In the genomic region with DNA sequence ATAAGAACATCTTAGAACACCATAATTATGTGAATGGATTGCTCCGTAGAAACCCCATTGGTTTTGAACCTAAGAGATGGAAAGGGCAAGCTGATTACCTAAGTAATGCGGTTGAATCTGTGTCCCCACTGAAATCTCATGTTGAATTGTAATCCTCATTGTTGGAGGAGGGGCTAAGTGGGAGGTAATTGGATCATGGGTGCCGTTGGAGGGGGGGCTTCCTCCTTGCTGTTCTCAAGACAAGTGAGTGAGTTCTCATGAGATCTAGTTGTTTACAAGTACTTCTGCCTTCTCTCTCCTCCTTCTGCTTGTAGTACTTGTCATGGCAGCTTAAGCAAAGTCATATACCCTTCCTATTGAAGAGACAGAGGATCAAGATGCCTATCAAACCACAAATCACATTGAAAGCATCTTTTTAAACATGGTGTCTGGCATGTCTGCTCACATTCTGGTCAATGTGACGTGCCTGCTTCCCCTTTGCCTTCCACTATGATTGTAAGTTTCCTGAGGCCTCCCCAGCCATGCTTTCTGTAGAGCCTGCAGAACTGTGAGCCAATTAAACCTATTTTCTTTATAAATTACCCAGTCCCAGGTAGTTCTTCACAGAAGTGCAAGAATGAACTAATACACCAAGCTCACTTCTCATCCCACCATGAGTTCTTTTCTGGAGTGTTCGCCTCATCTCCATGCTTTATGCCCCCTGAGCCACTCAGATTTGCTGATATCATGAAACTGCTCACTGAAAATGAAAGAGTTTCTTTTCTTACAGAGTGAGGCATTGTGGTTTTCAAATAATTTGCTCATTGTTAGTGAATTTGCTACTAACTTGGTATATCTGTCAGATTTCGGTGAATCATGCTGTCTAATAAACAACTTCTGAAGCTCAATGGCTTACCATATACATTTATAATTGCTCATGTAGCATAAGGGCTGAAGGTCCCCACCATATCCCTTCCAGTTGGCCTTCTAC, we compare ENCODE assay signal across 1 cellular context.
TF ChIP-seq lines count a peak whose summit lies in the region.

No MANE protein-coding gene starts in this region.

TF ChIP-seq in IMR-90, 13 proteins besides CTCF, POLR2A, EP300 and RAD21:
- TF ChIP-seq MAFK (IDR thresholded peaks at IDR 0.05; ENCODE audit: low read depth, low read length) = peak; percentile 79
- TF ChIP-seq SMC3 (IDR thresholded peaks at IDR 0.05; ENCODE audit: low read depth, low read length) = no peak
